ENCODE assay signal across 3 cellular contexts in genomic region chr20:41895216-41895615, GRCh38.
TF ChIP-seq lines count a peak whose summit lies in the region.

No MANE protein-coding gene starts in this region.

TF ChIP-seq in A549, 52 proteins besides CTCF, POLR2A, EP300 and RAD21:
- no peak for TF ChIP-seq ZC3H11A (IDR thresholded peaks at IDR 0.05)
- no peak for TF ChIP-seq HOXA7 (CRISPR knock-in tag; IDR thresholded peaks at IDR 0.05)
- peak; percentile 43 for TF ChIP-seq MAFK (IDR thresholded peaks at IDR 0.05; ENCODE audit: partially characterized antibody)
TF ChIP-seq in A549: peak in this region for 1.

TF ChIP-seq in IMR-90, 13 proteins besides CTCF, POLR2A, EP300 and RAD21:
- no peak for TF ChIP-seq RCOR1 (IDR thresholded peaks at IDR 0.05; ENCODE audit: insufficient replicate concordance, low read length)
- peak; percentile 65 for TF ChIP-seq MAFK (IDR thresholded peaks at IDR 0.05; ENCODE audit: low read depth, low read length)
- TF ChIP-seq ELK1 (IDR thresholded peaks at IDR 0.05; ENCODE audit: borderline replicate concordance, low read depth, low read length), result no peak
- no peak for TF ChIP-seq BHLHE40 (IDR thresholded peaks at IDR 0.05; ENCODE audit: low read depth, low read length)
- no peak for TF ChIP-seq USF2 (IDR thresholded peaks at IDR 0.05; ENCODE audit: low read depth, low read length)
- no peak for TF ChIP-seq FOS (IDR thresholded peaks at IDR 0.05; ENCODE audit: low read depth, low read length)
- TF ChIP-seq RFX5 (IDR thresholded peaks at IDR 0.05; ENCODE audit: low read depth, low read length), result no peak
- no peak for TF ChIP-seq NFE2L2 (IDR thresholded peaks at IDR 0.05; ENCODE audit: low read depth, low read length)

TF ChIP-seq in H1, 55 proteins besides CTCF, POLR2A, EP300 and RAD21:
- no peak for TF ChIP-seq CTBP2 (IDR thresholded peaks at IDR 0.05; ENCODE audit: borderline replicate concordance, insufficient read depth, insufficient read length, low read length)
- no peak for TF ChIP-seq POLR2AphosphoS5 (IDR thresholded peaks at IDR 0.05; ENCODE audit: low read depth, low read length)
- TF ChIP-seq MAFK (IDR thresholded peaks at IDR 0.05; ENCODE audit: low read depth, low read length), result peak; percentile 52
TF ChIP-seq in H1: peak in this region for 1.
